ENCODE assay signal across 14 cellular contexts in the genomic region with DNA sequence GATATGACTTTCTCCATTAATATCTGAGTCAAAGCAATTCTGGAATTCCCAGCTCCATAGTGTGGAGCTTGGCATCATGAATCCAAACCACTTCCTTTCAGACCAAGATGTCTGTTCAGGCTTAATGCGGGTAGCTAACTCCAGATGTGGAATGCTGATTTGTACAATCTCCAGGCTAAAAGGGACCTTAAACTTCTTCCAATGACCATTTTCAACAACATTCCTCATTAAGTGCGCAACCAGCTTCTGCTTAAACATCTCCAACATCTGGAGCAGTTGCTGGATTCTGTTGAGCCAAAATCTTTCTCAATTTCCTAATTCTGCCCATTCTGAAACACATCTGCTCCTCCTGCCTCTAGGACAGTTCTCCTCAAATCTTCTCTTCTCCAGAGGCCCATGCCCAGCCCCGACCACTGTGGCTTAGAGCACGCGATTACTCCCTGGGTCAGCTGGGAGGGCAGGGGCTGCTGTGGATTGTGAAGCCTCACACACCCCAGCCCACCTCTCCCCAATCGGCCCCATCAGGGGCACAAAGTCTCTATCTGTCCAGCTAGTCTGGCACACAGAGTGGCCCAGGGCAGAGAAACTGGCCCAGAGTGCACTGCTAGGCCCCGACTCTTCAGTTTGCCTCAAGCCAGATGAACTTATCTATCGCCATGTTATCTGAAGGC. TPM values are rescaled to one million over a fixed set of nuclear protein-coding genes. Genes with fewer than 3 reads are reported as not detected.
DNase-seq lines count a peak whose midpoint lies in the region; TF ChIP-seq lines count a peak whose summit lies in the region.
"Had no signal": no experiment of that assay in that cellular context is flagged by ENCODE, and none has a peak within 500 bp of the region (broad histone marks: within the 10 kb centered on the region; RNA-seq: fewer than 3 reads in every experiment).

No MANE protein-coding gene starts in this region.

- DNase-seq in SJCRH30 (no peak), fibroblast of the aortic adventitia (ENCODE audit: low read depth) (peak; percentile 38), testis (no peak), HT-29 (ENCODE audit: low spot score) (no peak), OCI-M2 (lab: John Stamatoyannopoulos, UW; ENCODE audit: unreplicated experiment) (no peak), NCI-H82 (lab: John Stamatoyannopoulos, UW) (no peak), DMS53 treated with DMSO at 0.1 percent for 48 hours (lab: John Stamatoyannopoulos, UW; ENCODE audit: unreplicated experiment) (no peak)
- DNase-seq: activated naive CD8-positive, alpha-beta T cell treated with anti-CD3 and anti-CD28 coated beads, Interleukin-2, amount 50 U/mL, for 24 hours; NCI-H2171; stimulated activated CD4-positive, alpha-beta T cell treated with anti-CD3 and anti-CD28 coated beads, Interleukin-2, amount 100 ng/mL, for 24 hours; WERI-Rb-1 had no signal

- no peak for TF ChIP-seq POLR2A in testis (IDR thresholded peaks at IDR 0.05)

- H3K27me3 ChIP-seq in SJCRH30 (no peaks in the 10 kb centered on the region), mucosa of rectum (ENCODE audit: control insufficient read depth in 2 of 2, insufficient read depth in 2 of 2, low read length in 2 of 2) (no peaks in the 10 kb centered on the region), testis (no peaks in the 10 kb centered on the region)
- H3K27me3 ChIP-seq: ovary had no signal

- H3K9me3 ChIP-seq in SJCRH30 (replicated peaks) = no peaks in the 10 kb centered on the region
- H3K9me3 ChIP-seq in mucosa of rectum (ENCODE audit: control insufficient read depth in 2 of 2, low read length in 2 of 2) = no peaks in the 10 kb centered on the region
- no peaks in the 10 kb centered on the region for H3K9me3 ChIP-seq in testis
- H3K9me3 ChIP-seq: ovary had no signal

- peak overlapping the region; percentile 48 for H3K4me3 ChIP-seq in SJCRH30
- no peak overlapping the region for H3K4me3 ChIP-seq in fibroblast of the aortic adventitia (ENCODE audit: low read depth, low read length)
- H3K4me3 ChIP-seq in mucosa of rectum (ENCODE audit: low read length in 2 of 2) = no peak overlapping the region
- no peak overlapping the region for H3K4me3 ChIP-seq in testis
- H3K4me3 ChIP-seq: ovary had no signal

- no peak overlapping the region for H3K9ac ChIP-seq in mucosa of rectum (ENCODE audit: low read depth in 1 of 2, low read length in 2 of 2)

- H3K27ac ChIP-seq in SJCRH30 = peak overlapping the region; percentile 37; the same call in 1 of the 2 replicates
- H3K27ac ChIP-seq in mucosa of rectum (ENCODE audit: low read depth in 2 of 2, low read length in 2 of 2) = peak overlapping the region; percentile 11 to 32
- H3K27ac ChIP-seq in testis = peak overlapping the region; percentile 55 to 77
- H3K27ac ChIP-seq: WERI-Rb-1 had no signal

- WGBS in testis, 2 donors = 54 to 70% methylated on average over 7 of the region's 8 CpGs

- no peaks in the 10 kb centered on the region for H3K4me1 ChIP-seq in SJCRH30
- H3K4me1 ChIP-seq in mucosa of rectum (ENCODE audit: control insufficient read depth in 2 of 2, insufficient read depth in 2 of 2, low read length in 2 of 2) = no peaks in the 10 kb centered on the region
- peaks cover 14% of the 10 kb centered on the region for H3K4me1 ChIP-seq in testis

- TF ChIP-seq CTCF in fibroblast of the aortic adventitia (IDR thresholded peaks at IDR 0.05; ENCODE audit: insufficient read depth, low read length) (no peak), testis (IDR thresholded peaks at IDR 0.05) (no peak)

- intact Hi-C loops in testis (cut with DNase I; ENCODE audit: low total_unique reads) = no loop called here

- H3K36me3 ChIP-seq in SJCRH30 (no peaks in the 10 kb centered on the region), mucosa of rectum (ENCODE audit: control insufficient read depth in 2 of 2, insufficient read depth in 2 of 2, low read length in 2 of 2) (no peaks in the 10 kb centered on the region), testis (ENCODE audit: low read depth, missing control alignments) (no peaks in the 10 kb centered on the region)
- H3K36me3 ChIP-seq: ovary, WERI-Rb-1 had no signal

RNA-seq across cellular contexts. Expression of gene ASPA, which starts 36.2 kb away (rescaled TPM):
- 0.02 TPM in 1 of 2 replicates, not detected in the other for total RNA-seq in SJCRH30 (2014; rRNA removed; shearing (Covaris generic))
- 1.9 and 9.7 TPM in 2 replicates for total RNA-seq in fibroblast of the aortic adventitia (ENCODE audit: low replicate concordance)
- 1 to 10 TPM; 5.0 to 6.1 TPM for total RNA-seq in testis
- polyA plus RNA-seq in testis (ENCODE audit: insufficient read depth, low read depth, low replicate concordance) = 16.1 TPM
- not detected in 2 replicates for total RNA-seq in HT-29 (2014; rRNA removed; shearing (Covaris generic))
- total RNA-seq: HFFc6 had no signal

RNA-seq across cellular contexts. Expression of gene SPATA22, which starts 40.4 kb away (rescaled TPM):
- total RNA-seq in SJCRH30 (2014; rRNA removed; shearing (Covaris generic)) = 1.8 and 2.2 TPM in 2 replicates
- total RNA-seq in fibroblast of the aortic adventitia (ENCODE audit: low replicate concordance) = not detected in 2 replicates
- 100 to 1,000 TPM; 100 to 114 TPM for total RNA-seq in testis
- polyA plus RNA-seq in testis (ENCODE audit: insufficient read depth, low read depth, low replicate concordance) = 368 TPM
- total RNA-seq in HT-29 (2014; rRNA removed; shearing (Covaris generic)) = not detected in 2 replicates
- total RNA-seq: HFFc6 had no signal

RNA-seq across cellular contexts. Expression of gene TRPV3, which starts 45.6 kb away (rescaled TPM):
- 1.6 and 2.0 TPM in 2 replicates for total RNA-seq in SJCRH30 (2014; rRNA removed; shearing (Covaris generic))
- total RNA-seq in fibroblast of the aortic adventitia (ENCODE audit: low replicate concordance) (1.5 and 1.9 TPM in 2 replicates), testis (10 to 100 TPM; 19.8 to 37.2 TPM)
- 6.6 TPM for polyA plus RNA-seq in testis (ENCODE audit: insufficient read depth, low read depth, low replicate concordance)
- 0.94 and 2.1 TPM in 2 replicates for total RNA-seq in HT-29 (2014; rRNA removed; shearing (Covaris generic))

Comparison
In these comparisons a context has a peak if more than half of its experiments do, and no peak if none do; other contexts are left out.
1. RNA of gene SPATA22, which starts 40.4 kb away (total RNA-seq): 100 to 114 TPM in testis; 1.8 to 2.2 TPM in SJCRH30, not detected in fibroblast of the aortic adventitia and not detected in HT-29; every median in the first group is over 10 times any median in the second.
2. Peak in every context shown above with its lines, with median percentiles within 50 percentile points of each other: H3K27ac ChIP-seq.